Comparison of ENCODE assay signal across 31 cellular contexts in genomic region chr1:183215936-183216335, GRCh38. TPM values are rescaled to one million over a fixed set of nuclear protein-coding genes. Genes with fewer than 3 reads are reported as not detected.
"Had no signal": no experiment of that assay in that cellular context is flagged by ENCODE, and none has a peak within 500 bp of the region (broad histone marks: within the 10 kb centered on the region; RNA-seq: fewer than 3 reads in every experiment).

No MANE protein-coding gene starts in this region.

- H3K4me3 ChIP-seq: cardiac muscle cell had no signal

- H3K27me3 ChIP-seq: cardiac muscle cell had no signal

- H3K36me3 ChIP-seq: cardiac muscle cell, WERI-Rb-1 had no signal

- DNase-seq: activated CD4-positive, alpha-beta memory T cell treated with anti-CD3 and anti-CD28 coated beads, Interleukin-2, amount 10 ng/mL, durations not matched to agents 7 days and 5 days; activated CD4-positive, alpha-beta T cell treated with anti-CD3 and anti-CD28 coated beads for 1 hour; activated CD4-positive, alpha-beta T cell treated with anti-CD3 and anti-CD28 coated beads for 48 hours; activated CD4-positive, CD25-positive, alpha-beta regulatory T cell; activated CD8-positive, alpha-beta memory T cell treated with anti-CD3 and anti-CD28 coated beads for 24 hours; activated CD8-positive, alpha-beta memory T cell treated with anti-CD3 and anti-CD28 coated beads, Interleukin-2, amount 10 ng/mL, durations not matched to agents 7 days and 5 days; activated CD8-positive, alpha-beta memory T cell treated with anti-CD3 and anti-CD28 coated beads, Interleukin-2, amount 50 U/mL, for 48 hours; activated effector memory CD4-positive, alpha-beta T cell treated with Interleukin-2 at 50 U/mL for 16 hours; activated naive CD4-positive, alpha-beta T cell; activated naive CD4-positive, alpha-beta T cell treated with anti-CD3 and anti-CD28 coated beads, Interleukin-2, amount 50 U/mL, for 16 hours; activated naive CD8-positive, alpha-beta T cell treated with anti-CD3 and anti-CD28 coated beads for 36 hours; activated T-cell treated with anti-CD3 and anti-CD28 coated beads, Interleukin-2, amount 50 U/mL, for 48 hours; amniotic stem cell; aorta; Kasumi-1; KG1; MM.1S; MV-4-11; NCI-H1436 treated with DMSO at 0.1 percent for 48 hours; NCI-H2029; NCI-H345; NCI-H524 treated with DMSO at 0.1 percent for 48 hours; SIG-M5; SW 1271; T-helper 1 cell; T-helper 2 cell; T1000; WERI-Rb-1 had no signal

- ATAC-seq: activated CD8-positive, alpha-beta memory T cell treated with anti-CD3 and anti-CD28 coated beads, Interleukin-2, amount 10 ng/mL, durations not matched to agents 7 days and 5 days; Panc1; Right ventricle myocardium inferior had no signal

- H3K27ac ChIP-seq: cardiac muscle cell, WERI-Rb-1 had no signal

RNA-seq across cellular contexts. Expression of gene LAMC2, which starts 29.9 kb away (rescaled TPM):
- total RNA-seq: activated CD4-positive, alpha-beta memory T cell treated with anti-CD3 and anti-CD28 coated beads, Interleukin-2, amount 10 ng/mL, durations not matched to agents 7 days and 5 days; activated CD8-positive, alpha-beta memory T cell treated with anti-CD3 and anti-CD28 coated beads, Interleukin-2, amount 10 ng/mL, durations not matched to agents 7 days and 5 days; activated naive CD8-positive, alpha-beta T cell treated with anti-CD3 and anti-CD28 coated beads for 36 hours had no signal
